7 cellular contexts compared by ENCODE assay signal in genomic region chr19:42397315-42398166, GRCh38. TPM values are rescaled to one million over a fixed set of nuclear protein-coding genes. Genes with fewer than 3 reads are reported as not detected.
DNase-seq lines count a peak whose midpoint lies in the region; TF ChIP-seq lines count a peak whose summit lies in the region.

No MANE protein-coding gene starts in this region.

- peaks cover 12% of the 10 kb centered on the region for H3K4me1 ChIP-seq in hepatocyte (ENCODE audit: insufficient read depth)
- peaks cover 19 to 60% (median 42%) of the 10 kb centered on the region in 6 donors for H3K4me1 ChIP-seq in spleen

- intact Hi-C loops in spleen (cut with DNase I; ENCODE audit: low total_unique reads): loop anchor here (5.0 kb wide), 1 partner anchor 70 kb away; the partner anchor contains the start of gene MEGF8

- H3K27ac Mint-ChIP-seq in HFFc6: peak overlapping the region; percentile 98

- in situ Hi-C loops in GM13976 (cut with MboI; ENCODE audit: low sequenced_read_pairs, unreplicated experiment): no loop called here

- no peaks in the 10 kb centered on the region for H3K9me3 Mint-ChIP-seq in HFFc6

- no peaks in the 10 kb centered on the region for H3K9me2 ChIP-seq in hepatocyte (replicated peaks; ENCODE audit: insufficient read depth)

- peak overlapping the region; percentile 51 for H2AFZ ChIP-seq in hepatocyte

- peak overlapping the region; percentile 80 for H3K4me3 ChIP-seq in WI38 (ENCODE audit: low read depth, low read length)
- peak overlapping the region; percentile 8 for H3K4me3 ChIP-seq in hepatocyte
- H3K4me3 ChIP-seq in spleen: peak overlapping the region; percentile 50 to 85 (median 55)

- H3K36me3 Mint-ChIP-seq in HFFc6 (ENCODE audit: low read depth): peaks cover 5% of the 10 kb centered on the region; the same call in 1 of the 2 replicates

- WGBS in hepatocyte (ENCODE audit: low lambda C conversion rate, missing lambda C conversion rate): 30% methylated on average over 22 of the region's 22 CpGs
- WGBS in spleen, 5 donors: 29 to 30% (median 30%) methylated on average over 22 of the region's 22 CpGs

- DNase-seq in HFFc6: no peak
- DNase-seq in hepatocyte (ENCODE audit: low spot score): no peak
- no peak for DNase-seq in spleen
- no peak for DNase-seq in NCI-H2029 (lab: John Stamatoyannopoulos, UW)
- no peak for DNase-seq in GM13976 (ENCODE audit: low spot score)
- no peak for DNase-seq in NCI-H1930 (lab: John Stamatoyannopoulos, UW)

- peaks cover 48% of the 10 kb centered on the region for H3K4me1 Mint-ChIP-seq in HFFc6 (ENCODE audit: low read depth)

- no peaks in the 10 kb centered on the region for H4K20me1 ChIP-seq in hepatocyte (ENCODE audit: insufficient read depth, poor library complexity, severe bottlenecking)

- H3K4me3 Mint-ChIP-seq in HFFc6: peak overlapping the region; percentile 91

- H3K79me2 ChIP-seq in hepatocyte: peaks cover 7% of the 10 kb centered on the region

- H3K27ac ChIP-seq in hepatocyte (peak overlapping the region; percentile 81), spleen (peak overlapping the region; percentile 70 to 91 (median 85))

- H3K9me3 ChIP-seq in hepatocyte (ENCODE audit: low read depth) (no peaks in the 10 kb centered on the region), spleen (no peaks in the 10 kb centered on the region)

- H3K27me3 Mint-ChIP-seq in HFFc6 (ENCODE audit: insufficient read depth): no peaks in the 10 kb centered on the region; the same call in 1 of the 2 replicates

- TF ChIP-seq CTCF in HFFc6 (IDR thresholded peaks at IDR 0.05): no peak
- no peak for TF ChIP-seq CTCF in WI38 (IDR thresholded peaks at IDR 0.05; ENCODE audit: low read depth, low read length)
- TF ChIP-seq CTCF in hepatocyte (IDR thresholded peaks at IDR 0.05; ENCODE audit: poor library complexity): no peak
- TF ChIP-seq CTCF in spleen (IDR thresholded peaks at IDR 0.05 in 8 of 11, conservative IDR thresholded peaks at IDR 0.05 in 3 of 11): no peak
- TF ChIP-seq CTCF in GM13976 (IDR thresholded peaks at IDR 0.05; ENCODE audit: borderline replicate concordance, control extremely low read depth, extremely low read depth, insufficient read depth, missing control alignments): no peak

- H3K36me3 ChIP-seq in hepatocyte (replicated peaks; ENCODE audit: insufficient read depth, low read depth): no peaks in the 10 kb centered on the region
- H3K36me3 ChIP-seq in spleen: peaks cover 0 to 2% (median 0%) of the 10 kb centered on the region in 6 donors

- peak overlapping the region; percentile 88 for H3K4me2 ChIP-seq in hepatocyte

- TF ChIP-seq POLR2A in spleen (IDR thresholded peaks at IDR 0.05): no peak

- H3K27me3 ChIP-seq in hepatocyte (no peaks in the 10 kb centered on the region), spleen (replicated peaks in 1 of 7) (no peaks in the 10 kb centered on the region)

RNA-seq across cellular contexts. Expression of gene CNFN, which starts 7.4 kb away (rescaled TPM):
- total RNA-seq in HFFc6 (2021; fragmentation: NEBNext Ultra II Directional; extraction: Animal tissue kit (Norgen Biotek cat#: 25700)): under 1 TPM; 0.48 to 0.80 (median 0.68) TPM
- total RNA-seq in hepatocyte (0.93 TPM in 1 of 2 replicates, not detected in the other), spleen (1 to 10 TPM in 4 of 7 donors, under 1 TPM in 1, not detected in 2; 0.80 to 2.8 (median 2.5) TPM)
- polyA plus RNA-seq in hepatocyte (8.3 and 8.8 TPM in 2 replicates), spleen (10 to 100 TPM; 13.1 to 16.8 (median 15.7) TPM)

RNA-seq across cellular contexts. Expression of gene LIPE, which starts 29.6 kb away (rescaled TPM):
- total RNA-seq in HFFc6 (2021; fragmentation: NEBNext Ultra II Directional; extraction: Animal tissue kit (Norgen Biotek cat#: 25700)): 1 to 10 TPM; 4.7 to 9.2 (median 7.1) TPM
- total RNA-seq in hepatocyte (6.4 and 11.2 TPM in 2 replicates), spleen (10 to 100 TPM; 20.7 to 43.7 (median 25.3) TPM)
- polyA plus RNA-seq in hepatocyte (5.4 and 7.1 TPM in 2 replicates), spleen (10 to 100 TPM; 20.6 to 39.5 (median 21.1) TPM)

RNA-seq across cellular contexts. Expression of gene CXCL17, which starts 45.2 kb away (rescaled TPM):
- total RNA-seq in HFFc6 (2021; fragmentation: NEBNext Ultra II Directional; extraction: Animal tissue kit (Norgen Biotek cat#: 25700)): not detected
- total RNA-seq in hepatocyte (4.4 and 6.7 TPM in 2 replicates), spleen (not detected)
- polyA plus RNA-seq in hepatocyte (15.3 and 16.7 TPM in 2 replicates), spleen (under 1 TPM; 0.11 to 0.19 (median 0.12) TPM)

Comparison
In these comparisons a context has a peak if more than half of its experiments do, and no peak if none do; other contexts are left out.
1. H3K4me3 ChIP-seq: peak in every context shown above with its lines; median percentile 80 in WI38; 55 in spleen; 8 in hepatocyte.